20 cellular contexts compared by ENCODE assay signal in genomic region chr11:97738751-97739150, GRCh38.
DNase-seq lines count a peak whose midpoint lies in the region; ATAC-seq and TF ChIP-seq lines count a peak whose summit lies in the region.
"Had no signal": no experiment of that assay in that cellular context is flagged by ENCODE, and none has a peak within 500 bp of the region (broad histone marks: within the 10 kb centered on the region; RNA-seq: fewer than 3 reads in every experiment).

No MANE protein-coding gene starts in this region.

- in situ Hi-C loops in astrocyte of the spinal cord (cut with HindIII; ENCODE audit: low sequenced_read_pairs), result no loop called here

- H3K27me3 ChIP-seq in heart right ventricle, result no peaks in the 10 kb centered on the region
- no peaks in the 10 kb centered on the region for H3K27me3 ChIP-seq in testis
- H3K27me3 ChIP-seq: SJSA1 had no signal

- H3K4me3 ChIP-seq in heart right ventricle (no peak overlapping the region), astrocyte of the spinal cord (ENCODE audit: low read depth, low read length) (no peak overlapping the region), fibroblast of pulmonary artery (replicated peaks; ENCODE audit: low read depth, low read length) (no peak overlapping the region), testis (no peak overlapping the region)
- H3K4me3 ChIP-seq: HAP-1, SJSA1 had no signal

- TF ChIP-seq CTCF in heart right ventricle (IDR thresholded peaks at IDR 0.05) (no peak), astrocyte of the spinal cord (IDR thresholded peaks at IDR 0.05; ENCODE audit: low read depth, low read length) (no peak), fibroblast of pulmonary artery (IDR thresholded peaks at IDR 0.05; ENCODE audit: low read length, missing control alignments) (no peak), testis (IDR thresholded peaks at IDR 0.05) (no peak)

- H3K27ac ChIP-seq in heart right ventricle, result peak overlapping the region in 6 of 10 donors; percentile 61 to 85 (median 70)
- peak overlapping the region in 1 of 2 donors; percentile 38 for H3K27ac ChIP-seq in testis
- no peak overlapping the region for H3K27ac ChIP-seq in caudate nucleus (ENCODE audit: low read depth, low read length)
- H3K27ac ChIP-seq: KMS-11, SJSA1 had no signal

- H3K4me1 ChIP-seq in heart right ventricle (peaks cover 0 to 24% (median 10%) of the 10 kb centered on the region in 9 donors), testis (no peaks in the 10 kb centered on the region)
- H3K4me1 ChIP-seq: HAP-1, SJSA1 had no signal

- intact Hi-C loops in heart right ventricle (cut with DNase I) (no loop called here), cardiac septum (cut with DNase I) (no loop called here), testis (cut with DNase I; ENCODE audit: low total_unique reads) (no loop called here)

- H3K36me3 ChIP-seq in heart right ventricle, result no peaks in the 10 kb centered on the region
- no peaks in the 10 kb centered on the region for H3K36me3 ChIP-seq in testis (ENCODE audit: low read depth, missing control alignments)
- H3K36me3 ChIP-seq: HAP-1, SJSA1 had no signal

- TF ChIP-seq POLR2A in testis (IDR thresholded peaks at IDR 0.05), result no peak

- DNase-seq in heart right ventricle (no peak), cardiac septum (ENCODE audit: low spot score) (no peak), astrocyte of the spinal cord (ENCODE audit: low read depth, low spot score) (peak; percentile 35), fibroblast of pulmonary artery (ENCODE audit: low read depth) (peak; percentile 59), testis (peak; percentile 74), epidermal melanocyte (ENCODE audit: insufficient read length, low spot score) (no peak), caudate nucleus (lab: John Stamatoyannopoulos, UW) (no peak), DMS114 treated with DMSO at 0.1 percent for 48 hours (lab: John Stamatoyannopoulos, UW; ENCODE audit: unreplicated experiment) (no peak)
- DNase-seq: Caco-2; CD4-positive, alpha-beta T cell; DMS153; GDM1; NCI-H1417 treated with DMSO at 0.1 percent for 48 hours; NCI-H2029; NCI-H345; NCI-H524 treated with DMSO at 0.1 percent for 48 hours had no signal

- 90 to 93% methylated on average over 2 of the region's 2 CpGs for WGBS in heart right ventricle, 2 donors
- WGBS in testis, 2 donors, result 57 to 80% methylated on average over 2 of the region's 2 CpGs

- ATAC-seq in heart right ventricle, result no peak
- ATAC-seq: HepG2 had no signal

- H3K9me3 ChIP-seq in heart right ventricle (peaks cover 0 to 44% (median 11%) of the 10 kb centered on the region in 11 donors), testis (no peaks in the 10 kb centered on the region)
- H3K9me3 ChIP-seq: HAP-1, SJSA1 had no signal

Comparison
In these comparisons a context has a peak if more than half of its experiments do, and no peak if none do; other contexts are left out.
1. DNase-seq: peak in astrocyte of the spinal cord (single experiment), fibroblast of pulmonary artery (single experiment) and testis (single experiment); none in heart right ventricle (0 of 2), cardiac septum (single experiment), epidermal melanocyte (single experiment), caudate nucleus (0 of 61) and DMS114 treated with DMSO at 0.1 percent for 48 hours (single experiment).